8 cellular contexts compared by ENCODE assay signal in genomic region chr1:78005347-78005722, GRCh38. TPM values are rescaled to one million over a fixed set of nuclear protein-coding genes. Genes with fewer than 3 reads are reported as not detected.
DNase-seq lines count a peak whose midpoint lies in the region; ATAC-seq and TF ChIP-seq lines count a peak whose summit lies in the region.

No MANE protein-coding gene starts in this region.

- ATAC-seq in HCT116, result no peak

- H3K9me3 Mint-ChIP-seq in activated CD4-positive, alpha-beta memory T cell treated with anti-CD3 and anti-CD28 coated beads, Interleukin-2, amount 10 ng/mL, durations not matched to agents 7 days and 5 days, result no peaks in the 10 kb centered on the region

- H3K27ac Mint-ChIP-seq in activated CD4-positive, alpha-beta memory T cell treated with anti-CD3 and anti-CD28 coated beads, Interleukin-2, amount 10 ng/mL, durations not matched to agents 7 days and 5 days, result peak overlapping the region; percentile 92

- BruUV-seq in HCT116 (replicated peaks; lab: Mats Ljungman, UMichigan), result no TSS peak

- no peaks in the 10 kb centered on the region for H3K9me2 ChIP-seq in HCT116 (ENCODE audit: insufficient read depth)

- peak overlapping the region; percentile 47 to 66 for H3K4me3 ChIP-seq in HCT116 (replicated peaks in 1 of 2; ENCODE audit: low read depth in 1 of 2, low read length in 2 of 2)
- peak overlapping the region; percentile 66 to 78 for H3K4me3 ChIP-seq in right atrium auricular region
- H3K4me3 ChIP-seq in smooth muscle cell, result peak overlapping the region; percentile 93
- no peak overlapping the region for H3K4me3 ChIP-seq in H7 (ENCODE audit: insufficient read depth, low read depth, low read length)

- 29% methylated on average over 1 of the region's 1 CpG for WGBS in smooth muscle cell (ENCODE audit: low lambda C conversion rate)

- POLR2A ChIA-PET in HCT116 (lab: Charles Lee), result interaction anchor here (0.6 to 7.7 kb wide), 20 partner anchors 10 to 622 kb away, joined by 3 to 129 read pairs (median 10); partner anchors contain the start of gene FUBP1
- POLR2A ChIA-PET in activated CD4-positive, alpha-beta memory T cell treated with anti-CD3 and anti-CD28 coated beads, Interleukin-2, amount 10 ng/mL, durations not matched to agents 7 days and 5 days (lab: Charles Lee), result interaction anchor here (1.0 to 15.8 kb wide), 22 partner anchors 9 to 644 kb away, joined by 3 to 671 read pairs (median 10); partner anchors contain the start of genes FUBP1, GIPC2, IFI44 and IFI44L

- H4K20me1 ChIP-seq in HCT116 (ENCODE audit: insufficient read depth), result no peaks in the 10 kb centered on the region; the same call in 1 of the 2 replicates
- H4K20me1 ChIP-seq in smooth muscle cell (ENCODE audit: low read depth), result peaks cover 42% of the 10 kb centered on the region

- TF ChIP-seq RAD21 in HCT116 (IDR thresholded peaks at IDR 0.05; ENCODE audit: low read depth), result no peak

- peak overlapping the region; percentile 83 for H3K4me2 ChIP-seq in HCT116 (ENCODE audit: low read length)
- peak overlapping the region; percentile 97 for H3K4me2 ChIP-seq in smooth muscle cell

- H3K36me3 Mint-ChIP-seq in activated CD4-positive, alpha-beta memory T cell treated with anti-CD3 and anti-CD28 coated beads, Interleukin-2, amount 10 ng/mL, durations not matched to agents 7 days and 5 days (ENCODE audit: low read depth), result peaks cover 2% of the 10 kb centered on the region

- no peak for TF ChIP-seq POLR2A in HCT116 (IDR thresholded peaks at IDR 0.05; ENCODE audit: borderline replicate concordance, extremely low read depth, insufficient read depth, insufficient read length)

- H3K36me3 ChIP-seq in HCT116 (ENCODE audit: control insufficient read depth in 1 of 2, insufficient read depth in 2 of 2, low read length in 2 of 2) (no peaks in the 10 kb centered on the region), right atrium auricular region (no peaks in the 10 kb centered on the region), smooth muscle cell (ENCODE audit: low read depth) (no peaks in the 10 kb centered on the region), H7 (replicated peaks; ENCODE audit: control insufficient read depth, insufficient read depth, low read length) (no peaks in the 10 kb centered on the region)

- H3K9ac ChIP-seq in HCT116 (ENCODE audit: low read length), result peak overlapping the region; percentile 75
- H3K9ac ChIP-seq in smooth muscle cell (ENCODE audit: low read depth), result peak overlapping the region; percentile 95

- H3K79me2 ChIP-seq in HCT116 (ENCODE audit: insufficient read depth, low read length) (peaks cover 56% of the 10 kb centered on the region), smooth muscle cell (ENCODE audit: low read depth) (peaks cover 54% of the 10 kb centered on the region)

- H3K4me3 Mint-ChIP-seq in activated CD4-positive, alpha-beta memory T cell treated with anti-CD3 and anti-CD28 coated beads, Interleukin-2, amount 10 ng/mL, durations not matched to agents 7 days and 5 days, result peak overlapping the region; percentile 88

- peaks cover 2% of the 10 kb centered on the region for H3K27me3 Mint-ChIP-seq in activated CD4-positive, alpha-beta memory T cell treated with anti-CD3 and anti-CD28 coated beads, Interleukin-2, amount 10 ng/mL, durations not matched to agents 7 days and 5 days

- H2AFZ ChIP-seq in HCT116 (ENCODE audit: low read depth, low read length, poor library complexity, severe bottlenecking) (no peak overlapping the region), smooth muscle cell (ENCODE audit: low read depth) (no peak overlapping the region)

- H3K9me3 ChIP-seq in HCT116 (ENCODE audit: control insufficient read depth in 1 of 2, insufficient read depth in 1 of 2, low read depth in 1 of 2, low read length in 2 of 2) (no peaks in the 10 kb centered on the region), right atrium auricular region (no peaks in the 10 kb centered on the region), smooth muscle cell (replicated peaks; ENCODE audit: low read depth) (no peaks in the 10 kb centered on the region)

- RAD21 ChIA-PET in HCT116 (lab: Charles Lee; ENCODE audit: low non-redundant PET in 1 of 2, low total read pairs in 2 of 2, uncharacterized antibody in 2 of 2, unreplicated experiment in 2 of 2), result interaction anchor here in 1 of 2 experiments (1.5 kb wide), 1 partner anchor 109 kb away, joined by 5 read pairs; no protein-coding TSS in a partner anchor

- no peak for TF ChIP-seq CTCF in HCT116 (IDR thresholded peaks at IDR 0.05 in 2 of 3, conservative IDR thresholded peaks at IDR 0.05 in 1 of 3; ENCODE audit: borderline replicate concordance in 1 of 3, insufficient read depth in 1 of 3, low read depth in 2 of 3, low read length in 2 of 3)
- TF ChIP-seq CTCF in right atrium auricular region (IDR thresholded peaks at IDR 0.05), result no peak
- no peak for TF ChIP-seq CTCF in smooth muscle cell (IDR thresholded peaks at IDR 0.05; ENCODE audit: borderline replicate concordance, insufficient read depth, poor library complexity, severe bottlenecking)

- H3K4me1 Mint-ChIP-seq in activated CD4-positive, alpha-beta memory T cell treated with anti-CD3 and anti-CD28 coated beads, Interleukin-2, amount 10 ng/mL, durations not matched to agents 7 days and 5 days, result peaks cover 38% of the 10 kb centered on the region

- H3F3A ChIP-seq in smooth muscle cell (ENCODE audit: low read depth), result peaks cover 26% of the 10 kb centered on the region

- peak overlapping the region; percentile 71 for H3K27ac ChIP-seq in HCT116 (ENCODE audit: low read depth, low read length)
- H3K27ac ChIP-seq in right atrium auricular region, result peak overlapping the region; percentile 93 to 94
- peak overlapping the region; percentile 97 for H3K27ac ChIP-seq in smooth muscle cell (ENCODE audit: low read depth)

- DNase-seq in HCT116 (ENCODE audit: low read depth, low spot score), result no peak
- DNase-seq in activated CD4-positive, alpha-beta memory T cell treated with anti-CD3 and anti-CD28 coated beads, Interleukin-2, amount 10 ng/mL, durations not matched to agents 7 days and 5 days, result no peak
- no peak for DNase-seq in right atrium auricular region (ENCODE audit: low spot score)
- no peak for DNase-seq in smooth muscle cell (lab: John Stamatoyannopoulos, UW; ENCODE audit: unreplicated experiment)
- DNase-seq in stimulated activated CD4-positive, alpha-beta T cell treated with anti-CD3 and anti-CD28 coated beads, Interleukin-15, amount 100 ng/mL, for 24 hours, result no peak
- DNase-seq in H7, result no peak
- DNase-seq in HUDEP-2 (lab: John Stamatoyannopoulos, UW; ENCODE audit: unreplicated experiment in 76 of 76), result no peak
- DNase-seq in NK-92 treated with Interleukin-12 subunit alpha and Interleukin-12 subunit beta, amount 100 ng/mL, for 24 hours (lab: John Stamatoyannopoulos, UW), result no peak

- H3K4me1 ChIP-seq in HCT116 (ENCODE audit: control insufficient read depth in 1 of 2, insufficient read depth in 2 of 2, low read length in 2 of 2) (peaks cover 22 to 45% of the 10 kb centered on the region in 2 experiments), right atrium auricular region (peaks cover 0 to 43% of the 10 kb centered on the region in 2 donors), smooth muscle cell (ENCODE audit: low read depth) (peaks cover 42% of the 10 kb centered on the region)

- intact Hi-C loops in HCT116 (cut with micrococcal nuclease), result no loop called here

- H3K27me3 ChIP-seq in HCT116 (ENCODE audit: insufficient read depth, low read length) (no peaks in the 10 kb centered on the region), right atrium auricular region (no peaks in the 10 kb centered on the region), smooth muscle cell (ENCODE audit: low read depth) (no peaks in the 10 kb centered on the region), H7 (ENCODE audit: control insufficient read depth, insufficient read depth, low read length) (no peaks in the 10 kb centered on the region)

- CTCF ChIA-PET in HCT116 (lab: Charles Lee), result interaction anchor here (0.9 to 3.5 kb wide), 2 partner anchors 109 to 862 kb away, joined by 3 to 29 read pairs; no protein-coding TSS in a partner anchor
- CTCF ChIA-PET in activated CD4-positive, alpha-beta memory T cell treated with anti-CD3 and anti-CD28 coated beads, Interleukin-2, amount 10 ng/mL, durations not matched to agents 7 days and 5 days (lab: Charles Lee), result interaction anchor here (0.6 to 2.9 kb wide), 8 partner anchors 10 to 322 kb away, joined by 4 to 27 read pairs (median 6); partner anchors contain the start of genes FUBP1, USP33 and ZZZ3

TF ChIP-seq in HCT116, 20 proteins besides CTCF, POLR2A, EP300 and RAD21 (continues in another document):
- TF ChIP-seq JUND (IDR thresholded peaks at IDR 0.05) (no peak), ELF1 (IDR thresholded peaks at IDR 0.05; ENCODE audit: borderline replicate concordance, low read depth) (no peak), TCF7L2 (IDR thresholded peaks at IDR 0.05; ENCODE audit: borderline replicate concordance, extremely low read depth, insufficient read depth, insufficient read length) (no peak), FOSL1 (IDR thresholded peaks at IDR 0.05; ENCODE audit: low read depth) (no peak), SIN3A (IDR thresholded peaks at IDR 0.05; ENCODE audit: low read depth) (no peak)

RNA-seq across cellular contexts. Expression of gene DNAJB4, which starts 0.6 kb away (rescaled TPM):
- total RNA-seq in HCT116 (2021; ENCODE audit: unreplicated experiment) (26.0 TPM), right atrium auricular region (10 to 100 TPM; 60.9 to 83.6 TPM), smooth muscle cell (48.9 and 92.8 TPM in 2 replicates)
- polyA plus RNA-seq in HCT116 (2012), result 9.2 and 11.6 TPM in 2 replicates
- 10 to 100 TPM; 12.9 to 16.2 TPM for total RNA-seq in activated CD4-positive, alpha-beta memory T cell treated with anti-CD3 and anti-CD28 coated beads, Interleukin-2, amount 10 ng/mL, durations not matched to agents 7 days and 5 days
- 31.5 and 43.4 TPM in 2 replicates for polyA plus RNA-seq in smooth muscle cell
- total RNA-seq in H7 (2014; rRNA removed; shearing (Covaris generic)), result 15.1 and 16.6 TPM in 2 replicates

RNA-seq across cellular contexts. Expression of gene FUBP1, which starts 26.5 kb away (rescaled TPM):
- total RNA-seq in HCT116 (2021; ENCODE audit: unreplicated experiment) (125 TPM), right atrium auricular region (10 to 100 TPM; 45.8 to 49.3 TPM), smooth muscle cell (144 and 166 TPM in 2 replicates)
- polyA plus RNA-seq in HCT116 (2012), result 57.9 and 85.3 TPM in 2 replicates
- 100 to 1,000 TPM; 182 to 185 TPM for total RNA-seq in activated CD4-positive, alpha-beta memory T cell treated with anti-CD3 and anti-CD28 coated beads, Interleukin-2, amount 10 ng/mL, durations not matched to agents 7 days and 5 days
- polyA plus RNA-seq in smooth muscle cell, result 50.5 and 60.4 TPM in 2 replicates
- 165 and 230 TPM in 2 replicates for total RNA-seq in H7 (2014; rRNA removed; shearing (Covaris generic))

RNA-seq across cellular contexts. Expression of gene GIPC2, which starts 40.4 kb away (rescaled TPM):
- total RNA-seq in HCT116 (2021; ENCODE audit: unreplicated experiment) (0.07 TPM), right atrium auricular region (1 to 10 TPM; 1.5 to 2.3 TPM), smooth muscle cell (0.13 TPM in 1 of 2 replicates, not detected in the other)
- 0.01 TPM in 1 of 2 replicates, not detected in the other for polyA plus RNA-seq in HCT116 (2012)
- under 1 TPM; 0.10 to 0.15 TPM for total RNA-seq in activated CD4-positive, alpha-beta memory T cell treated with anti-CD3 and anti-CD28 coated beads, Interleukin-2, amount 10 ng/mL, durations not matched to agents 7 days and 5 days
- 0.05 TPM in 1 of 2 replicates, not detected in the other for polyA plus RNA-seq in smooth muscle cell
- 0.07 and 0.26 TPM in 2 replicates for total RNA-seq in H7 (2014; rRNA removed; shearing (Covaris generic))
